In the genomic region with DNA sequence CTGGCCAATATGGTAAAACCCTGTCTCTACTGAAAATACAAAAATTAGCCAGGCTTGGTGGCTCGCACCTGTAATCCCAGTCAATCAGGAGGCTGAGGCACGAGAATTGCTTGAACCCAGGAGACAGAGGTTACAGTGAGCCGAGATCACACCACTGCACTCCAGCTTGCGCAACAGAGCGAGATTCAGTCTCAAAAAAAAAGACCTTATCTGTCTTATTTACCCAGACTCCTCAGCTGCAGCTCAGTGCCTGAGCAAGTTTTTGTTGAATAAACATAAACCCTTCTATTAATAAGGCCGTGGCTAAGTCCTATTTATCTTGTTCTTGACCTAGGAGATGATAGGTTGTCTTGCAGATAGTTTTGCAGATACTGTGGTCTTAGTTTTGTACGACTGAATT, we compare ENCODE assay signal across 17 cellular contexts.
"Had no signal": no experiment of that assay in that cellular context is flagged by ENCODE, and none has a peak within 500 bp of the region (broad histone marks: within the 10 kb centered on the region; RNA-seq: fewer than 3 reads in every experiment).

No MANE protein-coding gene starts in this region.

- FAIRE-seq: islet of Langerhans had no signal

- H3K4me3 ChIP-seq: colonic mucosa, esophagus squamous epithelium, sigmoid colon, skin epidermis, stomach, thoracic aorta, transverse colon had no signal

- H3K27ac ChIP-seq: colonic mucosa, esophagus squamous epithelium, foreskin keratinocyte, sigmoid colon, skin epidermis, stomach, thoracic aorta, transverse colon had no signal

- H3K36me3 ChIP-seq: colonic mucosa, esophagus squamous epithelium, sigmoid colon, stomach, thoracic aorta, transverse colon had no signal

- H3K4me1 ChIP-seq: colonic mucosa had no signal

- H3K9me3 ChIP-seq: colonic mucosa, esophagus squamous epithelium, sigmoid colon, stomach, thoracic aorta, transverse colon had no signal

- H3K27me3 ChIP-seq: colonic mucosa, esophagus squamous epithelium, foreskin keratinocyte, sigmoid colon, stomach, transverse colon had no signal

- DNase-seq: colonic mucosa; dermis blood vessel endothelial cell; esophagus squamous epithelium; foreskin keratinocyte; mammary epithelial cell; naive thymus-derived CD8-positive, alpha-beta T cell; posterior cingulate gyrus; sigmoid colon; stimulated activated CD4-positive, alpha-beta T cell treated with anti-CD3 and anti-CD28 coated beads, Interleukin-12 subunit alpha, Interleukin-12 subunit beta, amount 100 ng/mL, for 4 hours; stimulated activated naive CD4-positive, alpha-beta T cell; stomach; substantia nigra; transverse colon had no signal

- H3K36me3 Mint-ChIP-seq: naive thymus-derived CD8-positive, alpha-beta T cell had no signal

- H3K9me3 Mint-ChIP-seq: naive thymus-derived CD8-positive, alpha-beta T cell had no signal

- ATAC-seq: foreskin keratinocyte; left lobe of liver; naive thymus-derived CD8-positive, alpha-beta T cell had no signal

- H3K4me1 Mint-ChIP-seq: naive thymus-derived CD8-positive, alpha-beta T cell had no signal

- H3K4me3 Mint-ChIP-seq: naive thymus-derived CD8-positive, alpha-beta T cell had no signal
